ENCODE assay signal across 1 cellular context in the genomic region with DNA sequence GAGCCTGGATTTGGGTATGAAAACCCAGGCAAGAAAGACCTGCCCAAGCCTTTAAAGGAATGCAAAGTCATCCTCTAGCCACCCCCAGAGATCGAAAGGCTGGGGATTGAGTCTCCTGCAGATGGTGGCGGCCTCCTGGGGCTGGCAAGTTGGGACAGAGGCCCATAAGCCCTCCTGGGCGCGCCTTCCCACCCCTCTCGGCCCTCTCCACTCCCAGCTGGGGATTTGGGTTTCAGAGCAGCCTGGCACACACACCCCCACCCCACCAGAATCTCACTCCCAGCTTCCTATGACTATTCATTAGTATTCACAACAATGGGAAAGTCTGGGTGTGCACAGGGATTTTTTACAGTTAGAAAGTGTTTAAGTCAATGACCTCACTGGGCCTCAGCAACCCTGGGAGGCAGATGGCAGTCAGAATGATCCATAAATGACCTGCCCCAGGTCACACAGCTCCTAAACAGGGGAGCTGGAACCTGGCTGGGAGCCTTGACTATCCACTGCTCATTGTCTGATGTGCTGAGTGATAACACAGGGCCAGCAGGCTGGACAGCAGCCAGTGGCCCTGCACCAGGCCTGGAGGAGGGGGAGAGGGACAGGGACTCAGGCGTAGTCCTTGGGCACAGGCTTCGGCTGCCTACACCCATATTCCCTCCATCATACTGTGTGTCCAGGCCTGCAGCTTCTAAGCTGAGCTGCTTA.
TF ChIP-seq lines count a peak whose summit lies in the region.

No MANE protein-coding gene starts in this region.

TF ChIP-seq in SK-N-SH, 30 proteins besides CTCF, POLR2A, EP300 and RAD21 (continued from another document):
- no peak for TF ChIP-seq TAF1 (IDR thresholded peaks at IDR 0.05; ENCODE audit: borderline replicate concordance, low read depth, low read length)
- no peak for TF ChIP-seq FOXM1 (IDR thresholded peaks at IDR 0.05; ENCODE audit: low read depth)
- TF ChIP-seq PBX3 (IDR thresholded peaks at IDR 0.05): peak; percentile 45
- peak; percentile 74 for TF ChIP-seq MXI1 (IDR thresholded peaks at IDR 0.05; ENCODE audit: low read depth, low read length)
- TF ChIP-seq MEF2A (IDR thresholded peaks at IDR 0.05; ENCODE audit: borderline replicate concordance, low read depth): no peak
- TF ChIP-seq, protein P1, sequence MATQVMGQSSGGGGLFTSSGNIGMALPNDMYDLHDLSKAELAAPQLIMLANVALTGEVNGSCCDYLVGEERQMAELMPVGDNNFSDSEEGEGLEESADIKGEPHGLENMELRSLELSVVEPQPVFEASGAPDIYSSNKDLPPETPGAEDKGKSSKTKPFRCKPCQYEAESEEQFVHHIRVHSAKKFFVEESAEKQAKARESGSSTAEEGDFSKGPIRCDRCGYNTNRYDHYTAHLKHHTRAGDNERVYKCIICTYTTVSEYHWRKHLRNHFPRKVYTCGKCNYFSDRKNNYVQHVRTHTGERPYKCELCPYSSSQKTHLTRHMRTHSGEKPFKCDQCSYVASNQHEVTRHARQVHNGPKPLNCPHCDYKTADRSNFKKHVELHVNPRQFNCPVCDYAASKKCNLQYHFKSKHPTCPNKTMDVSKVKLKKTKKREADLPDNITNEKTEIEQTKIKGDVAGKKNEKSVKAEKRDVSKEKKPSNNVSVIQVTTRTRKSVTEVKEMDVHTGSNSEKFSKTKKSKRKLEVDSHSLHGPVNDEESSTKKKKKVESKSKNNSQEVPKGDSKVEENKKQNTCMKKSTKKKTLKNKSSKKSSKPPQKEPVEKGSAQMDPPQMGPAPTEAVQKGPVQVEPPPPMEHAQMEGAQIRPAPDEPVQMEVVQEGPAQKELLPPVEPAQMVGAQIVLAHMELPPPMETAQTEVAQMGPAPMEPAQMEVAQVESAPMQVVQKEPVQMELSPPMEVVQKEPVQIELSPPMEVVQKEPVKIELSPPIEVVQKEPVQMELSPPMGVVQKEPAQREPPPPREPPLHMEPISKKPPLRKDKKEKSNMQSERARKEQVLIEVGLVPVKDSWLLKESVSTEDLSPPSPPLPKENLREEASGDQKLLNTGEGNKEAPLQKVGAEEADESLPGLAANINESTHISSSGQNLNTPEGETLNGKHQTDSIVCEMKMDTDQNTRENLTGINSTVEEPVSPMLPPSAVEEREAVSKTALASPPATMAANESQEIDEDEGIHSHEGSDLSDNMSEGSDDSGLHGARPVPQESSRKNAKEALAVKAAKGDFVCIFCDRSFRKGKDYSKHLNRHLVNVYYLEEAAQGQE (IDR thresholded peaks at IDR 0.05; ENCODE audit: low read depth, low read length): peak; percentile 84
- TF ChIP-seq EZH2phosphoT487 (IDR thresholded peaks at IDR 0.05; ENCODE audit: borderline replicate concordance, low read depth): no peak
- peak; percentile 100 for TF ChIP-seq GATA2 (CRISPR knock-in tag; IDR thresholded peaks at IDR 0.05)
